ENCODE assay signal across 1 cellular context in the genomic region with DNA sequence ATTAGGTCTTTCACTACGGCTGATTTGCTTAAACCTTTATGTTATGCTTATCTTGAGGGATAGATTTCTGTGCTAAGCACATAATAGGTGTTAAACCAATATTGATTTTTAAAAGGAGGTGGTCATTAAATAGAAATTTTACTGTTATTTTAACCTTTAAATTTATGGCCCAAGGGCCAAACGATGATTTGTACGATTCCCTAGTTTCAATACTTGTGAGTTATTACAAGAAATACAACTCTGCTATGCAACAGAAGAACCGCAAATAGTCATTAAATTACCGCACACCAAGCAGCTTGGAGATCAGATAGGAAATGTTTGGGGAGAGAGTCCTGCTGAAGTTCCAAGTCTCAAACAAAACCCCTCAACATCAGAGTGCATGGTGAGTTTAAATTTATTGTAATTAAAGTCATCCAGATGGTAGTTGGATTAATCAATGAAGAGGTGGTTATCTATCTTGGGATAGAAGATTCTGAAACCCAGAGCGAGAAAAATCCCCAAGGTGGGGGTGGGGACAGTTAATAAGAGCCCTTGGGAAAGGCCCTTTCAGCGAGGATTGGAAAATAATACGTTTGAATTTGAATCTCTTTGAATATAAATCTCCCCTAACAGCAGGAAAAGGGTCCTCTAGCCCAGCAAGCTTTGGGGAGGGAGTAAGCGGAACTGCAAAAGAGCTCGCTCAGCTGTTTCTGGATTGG.
TF ChIP-seq lines count a peak whose summit lies in the region.

No MANE protein-coding gene starts in this region.

TF ChIP-seq in GM12878, 131 proteins besides CTCF, POLR2A, EP300 and RAD21 (continued from another document and continues in another):
- TF ChIP-seq, protein P1, sequence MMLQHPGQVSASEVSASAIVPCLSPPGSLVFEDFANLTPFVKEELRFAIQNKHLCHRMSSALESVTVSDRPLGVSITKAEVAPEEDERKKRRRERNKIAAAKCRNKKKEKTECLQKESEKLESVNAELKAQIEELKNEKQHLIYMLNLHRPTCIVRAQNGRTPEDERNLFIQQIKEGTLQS (IDR thresholded peaks at IDR 0.05; ENCODE audit: borderline replicate concordance, extremely low read depth, low read depth, low read length): no peak
- TF ChIP-seq ZBTB33 (IDR thresholded peaks at IDR 0.05) (no peak), BACH1 (IDR thresholded peaks at IDR 0.05; ENCODE audit: borderline replicate concordance) (no peak), TCF3 (IDR thresholded peaks at IDR 0.05; ENCODE audit: borderline replicate concordance, insufficient read depth, low read depth, low read length) (no peak), FOS (IDR thresholded peaks at IDR 0.05; ENCODE audit: borderline replicate concordance, extremely low read depth, insufficient read length) (no peak), NR2C2 (IDR thresholded peaks at IDR 0.05; ENCODE audit: borderline replicate concordance, control insufficient read depth, insufficient read length, low read depth) (no peak), SMARCA5 (IDR thresholded peaks at IDR 0.05) (no peak), TARDBP (IDR thresholded peaks at IDR 0.05; ENCODE audit: borderline replicate concordance) (no peak), SIX5 (IDR thresholded peaks at IDR 0.05; ENCODE audit: low read depth, low read length, severe bottlenecking) (no peak), JUNB (IDR thresholded peaks at IDR 0.05) (peak; percentile 45), TAF1 (IDR thresholded peaks at IDR 0.05; ENCODE audit: borderline replicate concordance, low read depth, low read length) (no peak), MTA2 (IDR thresholded peaks at IDR 0.05; ENCODE audit: low read depth) (no peak), LARP7 (IDR thresholded peaks at IDR 0.05) (no peak), KLF5 (IDR thresholded peaks at IDR 0.05; ENCODE audit: partially characterized antibody) (no peak), HDAC2 (IDR thresholded peaks at IDR 0.05) (no peak), IKZF2 (IDR thresholded peaks at IDR 0.05) (peak in 1 of 2 experiments; percentile 59; a peak in 2 of 4 replicates), MEF2B (IDR thresholded peaks at IDR 0.05; ENCODE audit: partially characterized antibody, poor library complexity, severe bottlenecking) (no peak), JUND (IDR thresholded peaks at IDR 0.05; ENCODE audit: low read depth, low read length) (no peak), CUX1 (IDR thresholded peaks at IDR 0.05; ENCODE audit: insufficient replicate concordance, low read depth, low read length) (peak; percentile 50), NFXL1 (IDR thresholded peaks at IDR 0.05; ENCODE audit: borderline replicate concordance) (no peak), POLR2AphosphoS2 (IDR thresholded peaks at IDR 0.05; ENCODE audit: low read depth, low read length) (no peak), RFX5 (IDR thresholded peaks at IDR 0.05; ENCODE audit: low read depth, low read length) (no peak), ZNF217 (IDR thresholded peaks at IDR 0.05) (no peak), CHD4 (IDR thresholded peaks at IDR 0.05) (no peak), ATF7 (IDR thresholded peaks at IDR 0.05; ENCODE audit: low read depth) (no peak), RB1 (IDR thresholded peaks at IDR 0.05; ENCODE audit: borderline replicate concordance) (no peak), TBL1XR1 (IDR thresholded peaks at IDR 0.05; ENCODE audit: low read depth, low read length) (0 out of 2 replicates have a peak, but pooled peaks have one; percentile 6), SP1 (IDR thresholded peaks at IDR 0.05; ENCODE audit: low read depth, low read length) (no peak), CBFB (IDR thresholded peaks at IDR 0.05; ENCODE audit: low read depth) (no peak), GABPA (IDR thresholded peaks at IDR 0.05; ENCODE audit: low read depth) (no peak), EED (IDR thresholded peaks at IDR 0.05; ENCODE audit: low read depth) (peak; percentile 41; the same call in 1 of the 2 replicates), RELA (IDR thresholded peaks at IDR 0.05; ENCODE audit: borderline replicate concordance, partially characterized antibody) (no peak), KDM1A (IDR thresholded peaks at IDR 0.05; ENCODE audit: borderline replicate concordance) (no peak), SRF (IDR thresholded peaks at IDR 0.05; ENCODE audit: low read depth in 2 of 2, low read length in 2 of 2) (no peak), YBX1 (IDR thresholded peaks at IDR 0.05) (no peak), WRNIP1 (IDR thresholded peaks at IDR 0.05; ENCODE audit: borderline replicate concordance, low read depth, low read length) (no peak), KAT2A (conservative IDR thresholded peaks at IDR 0.05; ENCODE audit: control insufficient read depth, low read depth, low read length) (no peak), SUZ12 (IDR thresholded peaks at IDR 0.05; ENCODE audit: unreplicated experiment) (no peak), SPI1 (IDR thresholded peaks at IDR 0.05; ENCODE audit: borderline replicate concordance, insufficient read depth, low read depth, low read length) (peak; percentile 69; the same call in 1 of the 2 replicates), PML (IDR thresholded peaks at IDR 0.05; ENCODE audit: low read length) (no peak)
- TF ChIP-seq, protein P2, sequence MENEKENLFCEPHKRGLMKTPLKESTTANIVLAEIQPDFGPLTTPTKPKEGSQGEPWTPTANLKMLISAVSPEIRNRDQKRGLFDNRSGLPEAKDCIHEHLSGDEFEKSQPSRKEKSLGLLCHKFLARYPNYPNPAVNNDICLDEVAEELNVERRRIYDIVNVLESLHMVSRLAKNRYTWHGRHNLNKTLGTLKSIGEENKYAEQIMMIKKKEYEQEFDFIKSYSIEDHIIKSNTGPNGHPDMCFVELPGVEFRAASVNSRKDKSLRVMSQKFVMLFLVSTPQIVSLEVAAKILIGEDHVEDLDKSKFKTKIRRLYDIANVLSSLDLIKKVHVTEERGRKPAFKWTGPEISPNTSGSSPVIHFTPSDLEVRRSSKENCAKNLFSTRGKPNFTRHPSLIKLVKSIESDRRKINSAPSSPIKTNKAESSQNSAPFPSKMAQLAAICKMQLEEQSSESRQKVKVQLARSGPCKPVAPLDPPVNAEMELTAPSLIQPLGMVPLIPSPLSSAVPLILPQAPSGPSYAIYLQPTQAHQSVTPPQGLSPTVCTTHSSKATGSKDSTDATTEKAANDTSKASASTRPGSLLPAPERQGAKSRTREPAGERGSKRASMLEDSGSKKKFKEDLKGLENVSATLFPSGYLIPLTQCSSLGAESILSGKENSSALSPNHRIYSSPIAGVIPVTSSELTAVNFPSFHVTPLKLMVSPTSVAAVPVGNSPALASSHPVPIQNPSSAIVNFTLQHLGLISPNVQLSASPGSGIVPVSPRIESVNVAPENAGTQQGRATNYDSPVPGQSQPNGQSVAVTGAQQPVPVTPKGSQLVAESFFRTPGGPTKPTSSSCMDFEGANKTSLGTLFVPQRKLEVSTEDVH (IDR thresholded peaks at IDR 0.05; ENCODE audit: low read depth, partially characterized antibody): no peak
- TF ChIP-seq, protein P3, sequence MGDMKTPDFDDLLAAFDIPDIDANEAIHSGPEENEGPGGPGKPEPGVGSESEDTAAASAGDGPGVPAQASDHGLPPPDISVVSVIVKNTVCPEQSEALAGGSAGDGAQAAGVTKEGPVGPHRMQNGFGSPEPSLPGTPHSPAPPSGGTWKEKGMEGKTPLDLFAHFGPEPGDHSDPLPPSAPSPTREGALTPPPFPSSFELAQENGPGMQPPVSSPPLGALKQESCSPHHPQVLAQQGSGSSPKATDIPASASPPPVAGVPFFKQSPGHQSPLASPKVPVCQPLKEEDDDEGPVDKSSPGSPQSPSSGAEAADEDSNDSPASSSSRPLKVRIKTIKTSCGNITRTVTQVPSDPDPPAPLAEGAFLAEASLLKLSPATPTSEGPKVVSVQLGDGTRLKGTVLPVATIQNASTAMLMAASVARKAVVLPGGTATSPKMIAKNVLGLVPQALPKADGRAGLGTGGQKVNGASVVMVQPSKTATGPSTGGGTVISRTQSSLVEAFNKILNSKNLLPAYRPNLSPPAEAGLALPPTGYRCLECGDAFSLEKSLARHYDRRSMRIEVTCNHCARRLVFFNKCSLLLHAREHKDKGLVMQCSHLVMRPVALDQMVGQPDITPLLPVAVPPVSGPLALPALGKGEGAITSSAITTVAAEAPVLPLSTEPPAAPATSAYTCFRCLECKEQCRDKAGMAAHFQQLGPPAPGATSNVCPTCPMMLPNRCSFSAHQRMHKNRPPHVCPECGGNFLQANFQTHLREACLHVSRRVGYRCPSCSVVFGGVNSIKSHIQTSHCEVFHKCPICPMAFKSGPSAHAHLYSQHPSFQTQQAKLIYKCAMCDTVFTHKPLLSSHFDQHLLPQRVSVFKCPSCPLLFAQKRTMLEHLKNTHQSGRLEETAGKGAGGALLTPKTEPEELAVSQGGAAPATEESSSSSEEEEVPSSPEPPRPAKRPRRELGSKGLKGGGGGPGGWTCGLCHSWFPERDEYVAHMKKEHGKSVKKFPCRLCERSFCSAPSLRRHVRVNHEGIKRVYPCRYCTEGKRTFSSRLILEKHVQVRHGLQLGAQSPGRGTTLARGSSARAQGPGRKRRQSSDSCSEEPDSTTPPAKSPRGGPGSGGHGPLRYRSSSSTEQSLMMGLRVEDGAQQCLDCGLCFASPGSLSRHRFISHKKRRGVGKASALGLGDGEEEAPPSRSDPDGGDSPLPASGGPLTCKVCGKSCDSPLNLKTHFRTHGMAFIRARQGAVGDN (IDR thresholded peaks at IDR 0.05): no peak
- TF ChIP-seq, protein P4, sequence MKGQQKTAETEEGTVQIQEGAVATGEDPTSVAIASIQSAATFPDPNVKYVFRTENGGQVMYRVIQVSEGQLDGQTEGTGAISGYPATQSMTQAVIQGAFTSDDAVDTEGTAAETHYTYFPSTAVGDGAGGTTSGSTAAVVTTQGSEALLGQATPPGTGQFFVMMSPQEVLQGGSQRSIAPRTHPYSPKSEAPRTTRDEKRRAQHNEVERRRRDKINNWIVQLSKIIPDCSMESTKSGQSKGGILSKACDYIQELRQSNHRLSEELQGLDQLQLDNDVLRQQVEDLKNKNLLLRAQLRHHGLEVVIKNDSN (IDR thresholded peaks at IDR 0.05; ENCODE audit: borderline replicate concordance, extremely low read length, insufficient read depth, low read depth, low read length): no peak
- TF ChIP-seq, protein P5, sequence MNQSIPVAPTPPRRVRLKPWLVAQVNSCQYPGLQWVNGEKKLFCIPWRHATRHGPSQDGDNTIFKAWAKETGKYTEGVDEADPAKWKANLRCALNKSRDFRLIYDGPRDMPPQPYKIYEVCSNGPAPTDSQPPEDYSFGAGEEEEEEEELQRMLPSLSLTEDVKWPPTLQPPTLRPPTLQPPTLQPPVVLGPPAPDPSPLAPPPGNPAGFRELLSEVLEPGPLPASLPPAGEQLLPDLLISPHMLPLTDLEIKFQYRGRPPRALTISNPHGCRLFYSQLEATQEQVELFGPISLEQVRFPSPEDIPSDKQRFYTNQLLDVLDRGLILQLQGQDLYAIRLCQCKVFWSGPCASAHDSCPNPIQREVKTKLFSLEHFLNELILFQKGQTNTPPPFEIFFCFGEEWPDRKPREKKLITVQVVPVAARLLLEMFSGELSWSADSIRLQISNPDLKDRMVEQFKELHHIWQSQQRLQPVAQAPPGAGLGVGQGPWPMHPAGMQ (IDR thresholded peaks at IDR 0.05; ENCODE audit: borderline replicate concordance): no peak
- TF ChIP-seq, protein P6, sequence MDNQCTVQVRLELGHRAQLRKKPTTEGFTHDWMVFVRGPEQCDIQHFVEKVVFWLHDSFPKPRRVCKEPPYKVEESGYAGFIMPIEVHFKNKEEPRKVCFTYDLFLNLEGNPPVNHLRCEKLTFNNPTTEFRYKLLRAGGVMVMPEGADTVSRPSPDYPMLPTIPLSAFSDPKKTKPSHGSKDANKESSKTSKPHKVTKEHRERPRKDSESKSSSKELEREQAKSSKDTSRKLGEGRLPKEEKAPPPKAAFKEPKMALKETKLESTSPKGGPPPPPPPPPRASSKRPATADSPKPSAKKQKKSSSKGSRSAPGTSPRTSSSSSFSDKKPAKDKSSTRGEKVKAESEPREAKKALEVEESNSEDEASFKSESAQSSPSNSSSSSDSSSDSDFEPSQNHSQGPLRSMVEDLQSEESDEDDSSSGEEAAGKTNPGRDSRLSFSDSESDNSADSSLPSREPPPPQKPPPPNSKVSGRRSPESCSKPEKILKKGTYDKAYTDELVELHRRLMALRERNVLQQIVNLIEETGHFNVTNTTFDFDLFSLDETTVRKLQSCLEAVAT (IDR thresholded peaks at IDR 0.05): no peak
